ENCODE assay signal across 10 cellular contexts in genomic region chr4:7034262-7035081, GRCh38. TPM values are rescaled to one million over a fixed set of nuclear protein-coding genes. Genes with fewer than 3 reads are reported as not detected.
DNase-seq lines count a peak whose midpoint lies in the region; ATAC-seq, FAIRE-seq and TF ChIP-seq lines count a peak whose summit lies in the region.
"Had no signal": no experiment of that assay in that cellular context is flagged by ENCODE, and none has a peak within 500 bp of the region (broad histone marks: within the 10 kb centered on the region; RNA-seq: fewer than 3 reads in every experiment).

No MANE protein-coding gene starts in this region.

- H3K9me3 ChIP-seq in HUES48 (ENCODE audit: control insufficient read depth, insufficient read depth, low read length) (no peaks in the 10 kb centered on the region), body of pancreas (no peaks in the 10 kb centered on the region), lower lobe of right lung (no peaks in the 10 kb centered on the region)

- WGBS in body of pancreas, 2 donors, result 37% methylated on average over 14 to 20 of the region's 20 CpGs

- intact Hi-C loops in body of pancreas (cut with DNase I) (no loop called here), lower lobe of right lung (cut with DNase I) (no loop called here)

- peak; percentile 96 for ATAC-seq in body of pancreas
- ATAC-seq in lower lobe of right lung, result peak; percentile 91 to 96

- POLR2A ChIA-PET in HEK293T (lab: Yijun Ruan, JAX), result no interaction called here

- H3K27ac ChIP-seq in HUES48 (ENCODE audit: low read depth, low read length) (peak overlapping the region; percentile 10), body of pancreas (peak overlapping the region in 3 of 4 donors; percentile 7 to 73 (median 49)), lower lobe of right lung (peak overlapping the region; percentile 41)

- no peak overlapping the region for H3K9ac ChIP-seq in HUES48 (ENCODE audit: low read depth, low read length)

- TF ChIP-seq POLR2A in body of pancreas (IDR thresholded peaks at IDR 0.05) (peak; percentile 43 to 51 (median 50)), GM12891 (IDR thresholded peaks at IDR 0.05; ENCODE audit: low read depth, low read length) (no peak)

- H3K27me3 ChIP-seq in HUES48 (ENCODE audit: control insufficient read depth, insufficient read depth, low read length), result no peaks in the 10 kb centered on the region
- no peaks in the 10 kb centered on the region for H3K27me3 ChIP-seq in body of pancreas
- no peaks in the 10 kb centered on the region for H3K27me3 ChIP-seq in lower lobe of right lung (ENCODE audit: low read depth)

- DNase-seq in AG20443 (ENCODE audit: low spot score) (peak; percentile 81), body of pancreas (peak; percentile 71 to 86 (median 77)), lower lobe of right lung (peak; percentile 75), GM12891 (ENCODE audit: insufficient read length, low spot score) (no peak), HEK293T (ENCODE audit: extremely low spot score) (no peak), amniotic stem cell (lab: John Stamatoyannopoulos, UW) (no peak)
- DNase-seq in NK-92 treated with Interleukin-12 subunit alpha and Interleukin-12 subunit beta, amount 100 ng/mL, for 24 hours (lab: John Stamatoyannopoulos, UW), result no peak
- DNase-seq: activated T-cell treated with anti-CD3 and anti-CD28 coated beads, Interleukin-2, amount 50 U/mL, for 4 hours had no signal

- TF ChIP-seq CTCF in body of pancreas (IDR thresholded peaks at IDR 0.05) (peak in 1 of 7 experiments; percentile 4), lower lobe of right lung (IDR thresholded peaks at IDR 0.05) (no peak)

- H3K36me3 ChIP-seq in HUES48 (ENCODE audit: control insufficient read depth, insufficient read depth, low read length) (peaks cover 31% of the 10 kb centered on the region), body of pancreas (replicated peaks in 1 of 2; ENCODE audit: insufficient read depth in 1 of 2, low read depth in 2 of 2) (peaks cover 0 to 20% of the 10 kb centered on the region in 2 donors), lower lobe of right lung (peaks cover 34% of the 10 kb centered on the region)

- no peaks in the 10 kb centered on the region for H3K4me1 ChIP-seq in HUES48 (ENCODE audit: control insufficient read depth, insufficient read depth, low read length)
- peaks cover 13% of the 10 kb centered on the region for H3K4me1 ChIP-seq in body of pancreas
- no peaks in the 10 kb centered on the region for H3K4me1 ChIP-seq in lower lobe of right lung

- CTCF ChIA-PET in HEK293T (lab: Yijun Ruan, JAX), result interaction anchor here (1.1 kb wide), 1 partner anchor 18 kb away, joined by 3 read pairs; no protein-coding TSS in a partner anchor

- H3K4me3 ChIP-seq in HUES48 (ENCODE audit: low read depth, low read length), result no peak overlapping the region
- H3K4me3 ChIP-seq in body of pancreas, result no peak overlapping the region
- no peak overlapping the region for H3K4me3 ChIP-seq in lower lobe of right lung

- no peak for FAIRE-seq in GM12891 (lab: Jason Lieb, UNC)
- FAIRE-seq: endothelial cell of umbilical vein had no signal

TF ChIP-seq in GM12891, 5 proteins besides CTCF, POLR2A, EP300 and RAD21:
- TF ChIP-seq SPI1 (IDR thresholded peaks at IDR 0.05; ENCODE audit: low read depth, low read length) (no peak), PAX5 (IDR thresholded peaks at IDR 0.05; ENCODE audit: insufficient read depth, low read length, severe bottlenecking) (no peak), TAF1 (IDR thresholded peaks at IDR 0.05; ENCODE audit: low read depth, low read length) (no peak), POLR2AphosphoS5 (IDR thresholded peaks at IDR 0.05; ENCODE audit: low read depth, low read length) (no peak), POU2F2 (IDR thresholded peaks at IDR 0.05; ENCODE audit: low read depth, low read length) (no peak)

TF ChIP-seq in HEK293T, 16 proteins besides CTCF, POLR2A, EP300 and RAD21:
- TF ChIP-seq FOXK2 (IDR thresholded peaks at IDR 0.05) (no peak), SUZ12 (IDR thresholded peaks at IDR 0.05) (no peak), L3MBTL2 (conservative IDR thresholded peaks at IDR 0.05) (no peak), SP1 (IDR thresholded peaks at IDR 0.05) (no peak), LEF1 (IDR thresholded peaks at IDR 0.05; ENCODE audit: borderline replicate concordance) (no peak), ARNT (IDR thresholded peaks at IDR 0.05) (no peak), HDGF (IDR thresholded peaks at IDR 0.05; ENCODE audit: borderline replicate concordance) (no peak), CTBP1 (IDR thresholded peaks at IDR 0.05; ENCODE audit: borderline replicate concordance) (no peak), FOXA1 (IDR thresholded peaks at IDR 0.05) (no peak)

RNA-seq across cellular contexts. Expression of gene TADA2B, which starts 8.7 kb away (rescaled TPM):
- total RNA-seq in body of pancreas (10 to 100 TPM; 18.1 to 20.0 TPM), lower lobe of right lung (20.2 TPM)
- 5.1 TPM for polyA plus RNA-seq in GM12891 (2012; ENCODE audit: low read depth, missing spikeins)

RNA-seq across cellular contexts. Expression of gene GRPEL1, which starts 33.4 kb away (rescaled TPM):
- total RNA-seq in body of pancreas (10 to 100 TPM in 1 of 2 donors, 1 to 10 TPM in 1; 6.6 to 10.6 TPM), lower lobe of right lung (25.7 TPM)
- 24.4 TPM for polyA plus RNA-seq in GM12891 (2012; ENCODE audit: low read depth, missing spikeins)

Comparison
In these comparisons a context has a peak if more than half of its experiments do, and no peak if none do; other contexts are left out.
1. DNase-seq: peak in AG20443 (single experiment), body of pancreas (4 of 4) and lower lobe of right lung (single experiment); none in GM12891 (single experiment), HEK293T (single experiment), NK-92 treated with Interleukin-12 subunit alpha and Interleukin-12 subunit beta, amount 100 ng/mL, for 24 hours (single experiment) and amniotic stem cell (single experiment).
2. Peak in every context shown above with its lines, with median percentiles within 50 percentile points of each other: H3K27ac ChIP-seq.